16 cellular contexts compared by ENCODE assay signal in genomic region chr1:172345077-172345476, GRCh38.
DNase-seq lines count a peak whose midpoint lies in the region; ATAC-seq and TF ChIP-seq lines count a peak whose summit lies in the region.
"Had no signal": no experiment of that assay in that cellular context is flagged by ENCODE, and none has a peak within 500 bp of the region (broad histone marks: within the 10 kb centered on the region; RNA-seq: fewer than 3 reads in every experiment).

No MANE protein-coding gene starts in this region.

- no peaks in the 10 kb centered on the region for H3K27me3 Mint-ChIP-seq in mesothelial cell of epicardium (ENCODE audit: low read depth)
- H3K27me3 Mint-ChIP-seq in naive thymus-derived CD4-positive, alpha-beta T cell: no peaks in the 10 kb centered on the region

- H2AFZ ChIP-seq in IMR-90 (replicated peaks; ENCODE audit: low read length, poor library complexity): no peak overlapping the region
- H2AFZ ChIP-seq: parathyroid adenoma had no signal

- H3K9me1 ChIP-seq in IMR-90 (ENCODE audit: insufficient read depth, low read length): no peaks in the 10 kb centered on the region

- no peak for TF ChIP-seq POLR2A in IMR-90 (IDR thresholded peaks at IDR 0.05; ENCODE audit: low read depth, low read length)

- BruUV-seq in IMR-90 (replicated peaks; lab: Mats Ljungman, UMichigan): no TSS peak

- peaks cover 31% of the 10 kb centered on the region for H3K4me1 Mint-ChIP-seq in mesothelial cell of epicardium
- H3K4me1 Mint-ChIP-seq in naive thymus-derived CD4-positive, alpha-beta T cell: peaks cover 5 to 22% (median 5%) of the 10 kb centered on the region in 7 donors

- peaks cover 9% of the 10 kb centered on the region for H3K4me1 ChIP-seq in IMR-90 (ENCODE audit: control insufficient read depth, insufficient read depth, low read length)
- H3K4me1 ChIP-seq in naive thymus-derived CD4-positive, alpha-beta T cell (ENCODE audit: control insufficient read depth in 2 of 2, insufficient read depth in 2 of 2, low read length in 2 of 2): no peaks in the 10 kb centered on the region
- H3K4me1 ChIP-seq: parathyroid adenoma had no signal

- POLR2A ChIA-PET in IMR-90 (lab: Charles Lee; ENCODE audit: unreplicated experiment): no interaction called here
- POLR2A ChIA-PET in naive thymus-derived CD4-positive, alpha-beta T cell (lab: Charles Lee): no interaction called here

- no peak overlapping the region for H4K8ac ChIP-seq in IMR-90 (ENCODE audit: low read depth in 2 of 2, low read length in 2 of 2)

- no peaks in the 10 kb centered on the region for H3K79me1 ChIP-seq in IMR-90 (ENCODE audit: low read depth in 1 of 2, low read length in 2 of 2)

- CTCF ChIA-PET in IMR-90 (lab: Yijun Ruan, JAX): interaction anchor here (0.6 kb wide), 1 partner anchor 179 kb away, joined by 5 read pairs; no protein-coding TSS in a partner anchor
- CTCF ChIA-PET in naive thymus-derived CD4-positive, alpha-beta T cell (lab: Charles Lee): no interaction called here

- no peak overlapping the region for H2AK9ac ChIP-seq in IMR-90 (replicated peaks; ENCODE audit: low read depth, low read length, poor library complexity)

- H3K9me3 ChIP-seq in IMR-90 (ENCODE audit: control insufficient read depth, insufficient read depth, low read length): no peaks in the 10 kb centered on the region; the same call in 1 of the 2 replicates
- peaks cover 0 to 6% (median 0%) of the 10 kb centered on the region in 3 experiments for H3K9me3 ChIP-seq in naive thymus-derived CD4-positive, alpha-beta T cell (ENCODE audit: control insufficient read depth in 2 of 3, low read length in 3 of 3)

- intact Hi-C loops in IMR-90 (cut with micrococcal nuclease): no loop called here
- intact Hi-C loops in naive thymus-derived CD4-positive, alpha-beta T cell (cut with micrococcal nuclease): no loop called here

- H3K27me3 ChIP-seq in IMR-90 (ENCODE audit: control insufficient read depth, insufficient read depth, low read length): no peaks in the 10 kb centered on the region
- no peaks in the 10 kb centered on the region for H3K27me3 ChIP-seq in naive thymus-derived CD4-positive, alpha-beta T cell (ENCODE audit: control insufficient read depth in 2 of 2, insufficient read depth in 2 of 2, low read length in 2 of 2)
- H3K27me3 ChIP-seq: breast epithelium, upper lobe of left lung had no signal

- in situ Hi-C loops in GM13976 (cut with MboI; ENCODE audit: low sequenced_read_pairs, unreplicated experiment): loop anchor here (10.0 kb wide), 1 partner anchor 50 kb away; no protein-coding TSS in a partner anchor
- in situ Hi-C loops in IMR-90 (cut with MboI; ENCODE audit: low sequenced_read_pairs): no loop called here
- in situ Hi-C loops in GM13977 (cut with MboI; ENCODE audit: low pct_unique_long_range_greater_than_20kb, low sequenced_read_pairs, unreplicated experiment): loop anchor here (10.0 kb wide), 1 partner anchor 50 kb away; no protein-coding TSS in a partner anchor

- no peak overlapping the region for H3K9ac ChIP-seq in IMR-90 (ENCODE audit: low read depth, low read length)
- H3K9ac ChIP-seq: parathyroid adenoma had no signal

- no peak for TF ChIP-seq RAD21 in IMR-90 (IDR thresholded peaks at IDR 0.05; ENCODE audit: low read length)

- no peak overlapping the region for H3K4me3 Mint-ChIP-seq in mesothelial cell of epicardium
- no peak overlapping the region for H3K4me3 Mint-ChIP-seq in naive thymus-derived CD4-positive, alpha-beta T cell

- H2BK20ac ChIP-seq in IMR-90 (ENCODE audit: low read depth, low read length): no peak overlapping the region

- H2BK120ac ChIP-seq in IMR-90 (ENCODE audit: low read depth, low read length): no peak overlapping the region

- ATAC-seq in GM21515 (IDR thresholded peaks at IDR 0.05; ENCODE audit: unreplicated experiment) (peak; percentile 32), IMR-90 (ENCODE audit: low read depth) (no peak)
- ATAC-seq in naive thymus-derived CD4-positive, alpha-beta T cell: no peak
- ATAC-seq: activated naive CD4-positive, alpha-beta T cell treated with anti-CD3 and anti-CD28 coated beads, Interleukin-2, amount 50 U/mL, for 72 hours; stimulated activated effector memory CD8-positive, alpha-beta T cell treated with anti-CD3 and anti-CD28 coated beads, Interleukin-12 subunit alpha, Interleukin-12 subunit beta, amount 100 ng/mL, for 72 hours had no signal

- peak overlapping the region; percentile 97 for H3K27ac Mint-ChIP-seq in mesothelial cell of epicardium
- no peak overlapping the region for H3K27ac Mint-ChIP-seq in naive thymus-derived CD4-positive, alpha-beta T cell
- H3K27ac Mint-ChIP-seq: activated naive CD4-positive, alpha-beta T cell treated with anti-CD3 and anti-CD28 coated beads, Interleukin-2, amount 50 U/mL, for 72 hours; stimulated activated effector memory CD8-positive, alpha-beta T cell treated with anti-CD3 and anti-CD28 coated beads, Interleukin-12 subunit alpha, Interleukin-12 subunit beta, amount 100 ng/mL, for 72 hours had no signal

- no peak overlapping the region for H4K91ac ChIP-seq in IMR-90 (ENCODE audit: insufficient read depth, low read depth, low read length)

- WGBS in IMR-90 (ENCODE audit: extremely low coverage in 2 of 2, insufficient read length in 1 of 2), 2 experiments: no CpG with 5 or more reads among the region's 1 CpG

- DNase-seq in GM13976 (ENCODE audit: low spot score) (peak; percentile 18), IMR-90 (no peak), mesothelial cell of epicardium (ENCODE audit: low spot score in 2 of 2, unreplicated experiment in 2 of 2) (no peak), DMS53 treated with DMSO at 0.1 percent for 48 hours (lab: John Stamatoyannopoulos, UW; ENCODE audit: unreplicated experiment) (no peak), GM13977 (ENCODE audit: low spot score) (no peak), SKM-1 (lab: John Stamatoyannopoulos, UW; ENCODE audit: unreplicated experiment) (no peak)
- no peak for DNase-seq in naive thymus-derived CD4-positive, alpha-beta T cell
- DNase-seq: activated T-cell treated with anti-CD3 and anti-CD28 coated beads for 4 hours, SHP77 treated with DMSO at 0.1 percent for 48 hours, upper lobe of left lung had no signal

- no peak overlapping the region for H2AK5ac ChIP-seq in IMR-90 (ENCODE audit: low read depth, low read length)

- no peaks in the 10 kb centered on the region for H3K36me3 ChIP-seq in IMR-90 (ENCODE audit: control insufficient read depth, insufficient read depth, low read length)
- no peaks in the 10 kb centered on the region for H3K36me3 ChIP-seq in naive thymus-derived CD4-positive, alpha-beta T cell (ENCODE audit: control insufficient read depth in 2 of 3, insufficient read depth in 3 of 3, low read length in 3 of 3)
- H3K36me3 ChIP-seq: breast epithelium, upper lobe of left lung had no signal

- no peak overlapping the region for H3K56ac ChIP-seq in IMR-90 (ENCODE audit: extremely low read depth, insufficient read depth, low read length)

- no peak overlapping the region for H3K23ac ChIP-seq in IMR-90 (ENCODE audit: low read depth, low read length)

- H2BK15ac ChIP-seq in IMR-90 (ENCODE audit: low read depth, low read length): 0 out of 3 replicates have a peak overlapping the region, but pooled peaks have one; percentile 24

- H3K14ac ChIP-seq in IMR-90 (replicated peaks; ENCODE audit: low read depth, low read length): no peak overlapping the region

- no peak overlapping the region for H3K4ac ChIP-seq in IMR-90 (ENCODE audit: low read depth, low read length)

- H4K5ac ChIP-seq in IMR-90 (ENCODE audit: low read depth, low read length): no peak overlapping the region

- no peaks in the 10 kb centered on the region for H4K20me1 ChIP-seq in IMR-90 (ENCODE audit: insufficient read depth, low read length)

- H3K4me2 ChIP-seq in IMR-90 (ENCODE audit: low read depth, low read length): 0 out of 2 replicates have a peak overlapping the region, but pooled peaks have one; percentile 20

- H3K9me3 Mint-ChIP-seq in mesothelial cell of epicardium: peaks cover 25% of the 10 kb centered on the region
- H3K9me3 Mint-ChIP-seq in naive thymus-derived CD4-positive, alpha-beta T cell: peaks cover 3 to 25% (median 10%) of the 10 kb centered on the region in 11 donors

- TF ChIP-seq CTCF in GM13976 (IDR thresholded peaks at IDR 0.05; ENCODE audit: borderline replicate concordance, control extremely low read depth, extremely low read depth, insufficient read depth, missing control alignments) (no peak), IMR-90 (conservative IDR thresholded peaks at IDR 0.05; ENCODE audit: low read depth, low read length) (no peak), mesothelial cell of epicardium (IDR thresholded peaks at IDR 0.05; ENCODE audit: unreplicated experiment) (no peak), GM13977 (IDR thresholded peaks at IDR 0.05; ENCODE audit: extremely low read depth, insufficient read depth, missing control alignments) (no peak)

- peaks cover 24% of the 10 kb centered on the region for H3K36me3 Mint-ChIP-seq in mesothelial cell of epicardium
- peaks cover 6 to 25% (median 7%) of the 10 kb centered on the region in 5 donors for H3K36me3 Mint-ChIP-seq in naive thymus-derived CD4-positive, alpha-beta T cell
- H3K36me3 Mint-ChIP-seq: stimulated activated effector memory CD8-positive, alpha-beta T cell treated with anti-CD3 and anti-CD28 coated beads, Interleukin-12 subunit alpha, Interleukin-12 subunit beta, amount 100 ng/mL, for 72 hours had no signal

- dilution Hi-C loops in IMR-90 (cut with HindIII; ENCODE audit: low sequenced_read_pairs, unreplicated experiment): no loop called here

- no peak overlapping the region for H3K4me3 ChIP-seq in IMR-90 (ENCODE audit: insufficient read depth, low read depth, low read length)
- H3K4me3 ChIP-seq in naive thymus-derived CD4-positive, alpha-beta T cell (ENCODE audit: low read length): no peak overlapping the region
- H3K4me3 ChIP-seq: breast epithelium, skin epidermis, upper lobe of left lung had no signal

- no peak overlapping the region; the same call in 1 of the 2 replicates for H3K27ac ChIP-seq in IMR-90 (ENCODE audit: insufficient read depth, low read length)
- H3K27ac ChIP-seq in naive thymus-derived CD4-positive, alpha-beta T cell (ENCODE audit: low read depth, low read length): no peak overlapping the region
- H3K27ac ChIP-seq: parathyroid adenoma had no signal

- H3K18ac ChIP-seq in IMR-90 (ENCODE audit: low read depth, low read length): no peak overlapping the region

- H2BK5ac ChIP-seq in IMR-90 (ENCODE audit: low read depth, low read length, poor library complexity, severe bottlenecking): no peak overlapping the region

TF ChIP-seq in IMR-90, 13 proteins besides CTCF, POLR2A, EP300 and RAD21 (continues in another document):
- TF ChIP-seq NFE2L2 (IDR thresholded peaks at IDR 0.05; ENCODE audit: low read depth, low read length) (no peak), FOS (IDR thresholded peaks at IDR 0.05; ENCODE audit: low read depth, low read length) (no peak), CEBPB (IDR thresholded peaks at IDR 0.05; ENCODE audit: low read depth, low read length) (no peak), USF2 (IDR thresholded peaks at IDR 0.05; ENCODE audit: low read depth, low read length) (no peak)
